ENCODE assay signal across 8 cellular contexts in the genomic region with DNA sequence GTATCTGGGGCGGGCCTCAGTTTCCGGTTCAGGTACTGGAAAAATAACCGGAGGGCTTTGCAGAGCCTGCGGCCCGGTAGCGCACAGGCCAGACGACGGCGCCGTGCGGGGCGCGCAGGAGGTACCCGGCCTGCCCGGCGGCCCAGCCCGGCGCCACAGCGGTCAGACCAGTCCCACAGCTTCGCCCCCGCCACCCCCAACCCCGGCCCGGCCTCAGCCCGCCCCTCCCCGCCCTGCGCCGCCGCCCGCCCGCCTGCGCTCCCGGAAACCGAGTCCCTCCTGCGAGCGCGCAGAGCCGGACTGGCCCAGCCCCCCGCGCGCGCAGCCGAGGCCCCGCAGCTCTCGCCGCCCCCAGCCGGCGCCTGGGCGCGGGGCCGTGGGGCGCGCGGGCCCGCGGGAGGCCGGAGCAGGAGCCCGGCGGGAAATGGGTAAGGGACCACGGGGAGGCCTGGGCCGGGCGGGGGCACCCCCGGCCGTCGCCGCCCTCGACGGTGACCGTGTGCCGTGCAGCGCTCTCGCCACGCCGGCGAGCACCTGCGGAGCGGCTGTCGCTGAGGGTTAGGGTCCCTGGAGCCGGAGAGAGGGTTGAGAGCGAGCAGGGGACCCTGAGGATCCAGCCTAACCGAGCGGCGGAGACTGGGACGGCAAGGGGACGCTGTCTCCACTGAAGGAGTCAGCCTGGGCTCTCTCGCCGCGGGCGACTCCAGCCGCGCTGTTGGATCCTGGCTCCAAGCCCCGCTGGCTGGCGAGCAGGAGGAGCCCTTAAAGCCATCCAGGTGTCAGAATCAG. TPM values are rescaled to one million over a fixed set of nuclear protein-coding genes. Genes with fewer than 3 reads are reported as not detected.
DNase-seq lines count a peak whose midpoint lies in the region; TF ChIP-seq lines count a peak whose summit lies in the region.

No MANE protein-coding gene starts in this region.

- no peak for TF ChIP-seq CTCF in hepatocyte (IDR thresholded peaks at IDR 0.05; ENCODE audit: poor library complexity)

- under 1% methylated on average over 71 of the region's 92 CpGs for WGBS in hepatocyte (ENCODE audit: low lambda C conversion rate, missing lambda C conversion rate)

- H3K4me3 ChIP-seq in hepatocyte (peak overlapping the region; percentile 79), skeletal muscle satellite cell (ENCODE audit: low read length) (peak overlapping the region; percentile 75)

- H3K27ac ChIP-seq in hepatocyte: peak overlapping the region; percentile 93

- H3K27me3 ChIP-seq in hepatocyte (no peaks in the 10 kb centered on the region), skeletal muscle satellite cell (ENCODE audit: control insufficient read depth, insufficient read depth, low read length) (no peaks in the 10 kb centered on the region)

- peak; percentile 77 for DNase-seq in ELF-1 (ENCODE audit: low read depth, low spot score)
- DNase-seq in HEK293T (ENCODE audit: extremely low spot score): peak; percentile 59
- DNase-seq in NCI-H2196 (lab: John Stamatoyannopoulos, UW; ENCODE audit: unreplicated experiment): peak; percentile 61
- DNase-seq in activated naive CD4-positive, alpha-beta T cell treated with anti-CD3 and anti-CD28 coated beads, Interleukin-2, amount 50 U/mL, for 16 hours: peak; percentile 60
- peak; percentile 85 for DNase-seq in hepatocyte (ENCODE audit: low spot score)
- no peak for DNase-seq in SKM-1 treated with dmso at 0.1 percent for 144 hours (lab: John Stamatoyannopoulos, UW; ENCODE audit: unreplicated experiment)
- DNase-seq in cerebellum (ENCODE audit: low spot score): no peak

- peak overlapping the region; percentile 73 for H3K9ac ChIP-seq in skeletal muscle satellite cell (ENCODE audit: low read depth, low read length)

- H2AFZ ChIP-seq in hepatocyte: peak overlapping the region; percentile 94

- peaks cover 14% of the 10 kb centered on the region for H3K79me2 ChIP-seq in hepatocyte

- no peaks in the 10 kb centered on the region for H3K9me2 ChIP-seq in hepatocyte (replicated peaks; ENCODE audit: insufficient read depth)

- H3K4me2 ChIP-seq in hepatocyte: peak overlapping the region; percentile 97
- H3K4me2 ChIP-seq in skeletal muscle satellite cell (ENCODE audit: low read length): peak overlapping the region; percentile 94

- H3K4me1 ChIP-seq in hepatocyte (ENCODE audit: insufficient read depth) (peaks cover 24% of the 10 kb centered on the region), skeletal muscle satellite cell (ENCODE audit: control insufficient read depth, insufficient read depth, low read length) (peaks cover 26% of the 10 kb centered on the region)

- H4K20me1 ChIP-seq in hepatocyte (ENCODE audit: insufficient read depth, poor library complexity, severe bottlenecking): no peaks in the 10 kb centered on the region

- POLR2A ChIA-PET in HEK293T (lab: Yijun Ruan, JAX): interaction anchor here (0.9 to 1.1 kb wide), 2 partner anchors 17 to 36 kb away, joined by 3 to 5 read pairs; a partner anchor contains a TSS

- CTCF ChIA-PET in HEK293T (lab: Yijun Ruan, JAX): interaction anchor here (0.6 to 3.2 kb wide), 4 partner anchors 17 to 42 kb away, joined by 3 to 19 read pairs (median 6); no protein-coding TSS in a partner anchor

- H3K36me3 ChIP-seq in hepatocyte (replicated peaks; ENCODE audit: insufficient read depth, low read depth) (no peaks in the 10 kb centered on the region), skeletal muscle satellite cell (ENCODE audit: insufficient read depth, low read length) (no peaks in the 10 kb centered on the region)

- H3K9me3 ChIP-seq in hepatocyte (ENCODE audit: low read depth) (no peaks in the 10 kb centered on the region), skeletal muscle satellite cell (replicated peaks; ENCODE audit: low read length) (no peaks in the 10 kb centered on the region)

TF ChIP-seq in HEK293T, 16 proteins besides CTCF, POLR2A, EP300 and RAD21:
- no peak for TF ChIP-seq NFRKB (IDR thresholded peaks at IDR 0.05)
- no peak for TF ChIP-seq HDGF (IDR thresholded peaks at IDR 0.05; ENCODE audit: borderline replicate concordance)
- no peak for TF ChIP-seq ARNT (IDR thresholded peaks at IDR 0.05)
- TF ChIP-seq SUZ12 (IDR thresholded peaks at IDR 0.05): no peak
- TF ChIP-seq SP1 (IDR thresholded peaks at IDR 0.05): no peak
- TF ChIP-seq ELF4 (IDR thresholded peaks at IDR 0.05): no peak
- TF ChIP-seq TARDBP (IDR thresholded peaks at IDR 0.05): no peak
- no peak for TF ChIP-seq FOXA1 (IDR thresholded peaks at IDR 0.05)

RNA-seq across cellular contexts. Expression of a gene that starts 16.5 kb away (rescaled TPM):
- total RNA-seq in hepatocyte (22.6 and 26.5 TPM in 2 replicates), cerebellum (4.0 TPM)
- polyA plus RNA-seq in hepatocyte: 11.5 and 15.1 TPM in 2 replicates
- 1.0 and 2.8 TPM in 2 replicates for total RNA-seq in skeletal muscle satellite cell (2012; rRNA removed)

RNA-seq across cellular contexts. Expression of a gene that starts 29.9 kb away (rescaled TPM):
- total RNA-seq in hepatocyte: 3.1 and 4.3 TPM in 2 replicates
- 4.5 and 7.3 TPM in 2 replicates for polyA plus RNA-seq in hepatocyte
- total RNA-seq in skeletal muscle satellite cell (2012; rRNA removed): 0.25 TPM in 1 of 2 replicates, not detected in the other
- not detected for total RNA-seq in cerebellum

Comparison
In these comparisons a context has a peak if more than half of its experiments do, and no peak if none do; other contexts are left out.
1. DNase-seq: peak in ELF-1 (single experiment), HEK293T (single experiment), NCI-H2196 (single experiment), activated naive CD4-positive, alpha-beta T cell treated with anti-CD3 and anti-CD28 coated beads, Interleukin-2, amount 50 U/mL, for 16 hours (single experiment) and hepatocyte (single experiment); none in SKM-1 treated with dmso at 0.1 percent for 144 hours (single experiment) and cerebellum (single experiment).